ENCODE assay signal across 35 cellular contexts in the genomic region with DNA sequence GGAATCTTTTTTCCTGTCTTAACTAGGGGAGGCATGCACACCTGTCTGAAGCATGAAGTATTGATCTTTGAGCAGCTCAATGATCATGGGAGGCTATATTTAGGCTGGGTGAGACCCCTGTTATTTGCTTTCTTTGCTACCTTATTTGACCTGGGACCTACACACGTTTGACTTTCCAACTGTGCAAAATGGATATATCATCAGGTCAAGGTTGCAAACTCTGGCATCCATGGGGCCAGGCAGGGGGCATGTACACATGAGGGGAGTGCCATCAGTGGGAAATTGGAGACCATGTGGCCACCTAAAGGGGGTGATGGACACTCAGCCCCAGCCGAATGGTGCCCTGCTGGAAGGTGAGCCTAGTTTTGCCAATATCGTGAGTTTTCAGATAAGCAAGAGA.
"Had no signal": no experiment of that assay in that cellular context is flagged by ENCODE, and none has a peak within 500 bp of the region (broad histone marks: within the 10 kb centered on the region; RNA-seq: fewer than 3 reads in every experiment).

No MANE protein-coding gene starts in this region.

- H3K4me2 ChIP-seq: KMS-11 had no signal

- H3K9ac ChIP-seq: KMS-11 had no signal

- H3K9me3 ChIP-seq: MG63 had no signal

- H3K36me3 ChIP-seq: MG63 had no signal

- H3K27ac ChIP-seq: KMS-11 had no signal

- H3K27me3 ChIP-seq: MG63 had no signal

- DNase-seq: Karpas-422, Kasumi-1, KG1, MG63, MM.1S, MV-4-11, NCI-H1048, NCI-H1092, NCI-H1092 treated with DMSO at 0.1 percent for 48 hours, NCI-H1105, NCI-H1105 treated with DMSO at 0.1 percent for 48 hours, NCI-H1417, NCI-H1417 treated with DMSO at 0.1 percent for 48 hours, NCI-H1436, NCI-H1436 treated with DMSO at 0.1 percent for 48 hours, NCI-H146, NCI-H1694, NCI-H1694 treated with DMSO at 0.1 percent for 48 hours, NCI-H187, NCI-H187 treated with DMSO at 0.1 percent for 48 hours, NCI-H1930, NCI-H2029, NCI-H2029 treated with DMSO at 0.1 percent for 48 hours, NCI-H2081, NCI-H2081 treated with DMSO at 0.1 percent for 48 hours, NCI-H2107, NCI-H2171, NCI-H2171 treated with DMSO at 0.1 percent for 48 hours, NCI-H2227 treated with DMSO at 0.1 percent for 48 hours, NCI-H226, NCI-H345, NCI-H446, NCI-H446 treated with DMSO at 0.1 percent for 48 hours, NCI-H510A had no signal

- H3K4me3 ChIP-seq: MG63 had no signal
